In genomic region chr5:157538311-157538710, GRCh38 we compare ENCODE assay signal across 29 cellular contexts. TPM values are rescaled to one million over a fixed set of nuclear protein-coding genes. Genes with fewer than 3 reads are reported as not detected.
DNase-seq lines count a peak whose midpoint lies in the region; ATAC-seq and TF ChIP-seq lines count a peak whose summit lies in the region.
"Had no signal": no experiment of that assay in that cellular context is flagged by ENCODE, and none has a peak within 500 bp of the region (broad histone marks: within the 10 kb centered on the region; RNA-seq: fewer than 3 reads in every experiment).

No MANE protein-coding gene starts in this region.

- no peak for TF ChIP-seq CTCF in Caco-2 (IDR thresholded peaks at IDR 0.05; ENCODE audit: insufficient read depth in 1 of 2, low read depth in 1 of 2, low read length in 1 of 2, severe bottlenecking in 1 of 2, unreplicated experiment in 1 of 2)

- H3K27me3 ChIP-seq in right cardiac atrium (ENCODE audit: control insufficient read depth, insufficient read depth) (no peaks in the 10 kb centered on the region), Caco-2 (replicated peaks; ENCODE audit: control insufficient read depth, insufficient read depth, low read length) (no peaks in the 10 kb centered on the region)
- H3K27me3 ChIP-seq: adrenal gland, body of pancreas, ovary had no signal

- ATAC-seq in right cardiac atrium (no peak), T-helper 17 cell (no peak)
- ATAC-seq in effector memory CD8-positive, alpha-beta T cell (replicated peaks) = no peak
- ATAC-seq: body of pancreas, HepG2 had no signal

- H3K9me3 ChIP-seq in right cardiac atrium (ENCODE audit: control insufficient read depth, low read length) (no peaks in the 10 kb centered on the region), T-helper 17 cell (ENCODE audit: control insufficient read depth, low read length, poor library complexity, severe bottlenecking) (no peaks in the 10 kb centered on the region), Caco-2 (no peaks in the 10 kb centered on the region)
- H3K9me3 ChIP-seq: adrenal gland, body of pancreas, ovary, SK-N-SH had no signal

- CTCF ChIA-PET in Caco-2 (lab: Charles Lee) = no interaction called here

- no peaks in the 10 kb centered on the region; the same call in 1 of the 2 replicates for H3K36me3 ChIP-seq in Caco-2 (ENCODE audit: control insufficient read depth, insufficient read depth, low read length)
- H3K36me3 ChIP-seq: adrenal gland, ovary had no signal

- POLR2A ChIA-PET in Caco-2 (lab: Charles Lee) = no interaction called here

- peak overlapping the region; percentile 98 for H3K27ac Mint-ChIP-seq in T-helper 17 cell
- peak overlapping the region; percentile 89 for H3K27ac Mint-ChIP-seq in effector memory CD8-positive, alpha-beta T cell
- H3K27ac Mint-ChIP-seq in Caco-2 (ENCODE audit: unreplicated experiment) = no peak overlapping the region
- H3K27ac Mint-ChIP-seq: H9, mesothelial cell of epicardium, nephron, type B pancreatic cell had no signal

- peaks cover 60% of the 10 kb centered on the region for H3K4me1 Mint-ChIP-seq in T-helper 17 cell
- H3K4me1 Mint-ChIP-seq in effector memory CD8-positive, alpha-beta T cell (ENCODE audit: low read depth in 2 of 2) = peaks cover 29 to 38% of the 10 kb centered on the region in 2 donors
- peaks cover 18% of the 10 kb centered on the region for H3K4me1 Mint-ChIP-seq in Caco-2 (ENCODE audit: low read depth, unreplicated experiment)

- DNase-seq in cardiac septum (ENCODE audit: low spot score) (peak; percentile 62), right cardiac atrium (no peak), T-helper 17 cell (no peak), Caco-2 (no peak), DMS53 treated with DMSO at 0.1 percent for 48 hours (lab: John Stamatoyannopoulos, UW; ENCODE audit: unreplicated experiment) (no peak), NCI-H2029 treated with DMSO at 0.1 percent for 48 hours (lab: John Stamatoyannopoulos, UW) (no peak)
- no peak for DNase-seq in effector memory CD8-positive, alpha-beta T cell
- DNase-seq: activated gamma-delta T cell treated with Interleukin-2 at 50 U/mL for 16 hours; adrenal gland; body of pancreas; effector CD4-positive, alpha-beta T cell; H9; islet precursor cell; Kasumi-1; NCI-H1436; NCI-H2107; NCI-H446; OCI-M1; ovary; retina; SK-N-SH; stimulated activated CD4-positive, alpha-beta T cell treated with anti-CD3 and anti-CD28 coated beads, Interleukin-2, amount 100 ng/mL, for 24 hours; T-helper 9 cell had no signal

- intact Hi-C loops in cardiac septum (cut with DNase I) (no loop called here), right cardiac atrium (cut with DNase I) (no loop called here), Caco-2 (cut with micrococcal nuclease; ENCODE audit: unreplicated experiment) (no loop called here)

- H3K27me3 Mint-ChIP-seq in T-helper 17 cell = no peaks in the 10 kb centered on the region
- no peaks in the 10 kb centered on the region for H3K27me3 Mint-ChIP-seq in effector memory CD8-positive, alpha-beta T cell
- H3K27me3 Mint-ChIP-seq in Caco-2 (ENCODE audit: insufficient read depth, unreplicated experiment) = no peaks in the 10 kb centered on the region

- 94% methylated on average over 6 of the region's 6 CpGs for WGBS in right cardiac atrium

- no peaks in the 10 kb centered on the region for H3K9me3 Mint-ChIP-seq in effector memory CD8-positive, alpha-beta T cell
- no peaks in the 10 kb centered on the region for H3K9me3 Mint-ChIP-seq in Caco-2 (ENCODE audit: unreplicated experiment)
- H3K9me3 Mint-ChIP-seq: H9, mesothelial cell of epicardium, nephron, type B pancreatic cell had no signal

- no TSS peak for BruUV-seq in Caco-2 (replicated peaks; lab: Mats Ljungman, UMichigan)

- H3K4me3 Mint-ChIP-seq in T-helper 17 cell (peak overlapping the region; percentile 9), Caco-2 (ENCODE audit: unreplicated experiment) (no peak overlapping the region)
- H3K4me3 Mint-ChIP-seq in effector memory CD8-positive, alpha-beta T cell = no peak overlapping the region
- H3K4me3 Mint-ChIP-seq: H9, mesothelial cell of epicardium, nephron, type B pancreatic cell had no signal

- H3K27ac ChIP-seq in right cardiac atrium (ENCODE audit: low read length) = no peak overlapping the region
- H3K27ac ChIP-seq: body of pancreas, epithelial cell of prostate, ovary, VCaP had no signal

- H3K4me1 ChIP-seq in right cardiac atrium (ENCODE audit: control insufficient read depth, insufficient read depth, low read length) (peaks cover 26% of the 10 kb centered on the region), Caco-2 (peaks cover 14% of the 10 kb centered on the region)
- H3K4me1 ChIP-seq: body of pancreas had no signal

- H3K36me3 Mint-ChIP-seq in T-helper 17 cell (ENCODE audit: low read depth) (no peaks in the 10 kb centered on the region), Caco-2 (ENCODE audit: insufficient read depth, unreplicated experiment) (peaks cover 22% of the 10 kb centered on the region)
- no peaks in the 10 kb centered on the region for H3K36me3 Mint-ChIP-seq in effector memory CD8-positive, alpha-beta T cell (ENCODE audit: insufficient read depth)

- H3K4me3 ChIP-seq in right cardiac atrium (ENCODE audit: low read length) (no peak overlapping the region), Caco-2 (ENCODE audit: low read depth, low read length) (no peak overlapping the region)
- H3K4me3 ChIP-seq: adrenal gland, body of pancreas, ovary had no signal

RNA-seq across cellular contexts. Expression of gene ADAM19, which starts 37.3 kb away (rescaled TPM):
- 97.1 TPM for total RNA-seq in cardiac septum
- 10 to 100 TPM; 21.7 to 60.2 (median 24.5) TPM for total RNA-seq in right cardiac atrium
- 10.5 TPM for polyA plus RNA-seq in right cardiac atrium
- total RNA-seq in T-helper 17 cell = 100 to 1,000 TPM; 130 to 140 TPM
- 62.9 and 69.4 TPM in 2 replicates for total RNA-seq in Caco-2 (2022)
